ENCODE assay signal across 19 cellular contexts in the genomic region with DNA sequence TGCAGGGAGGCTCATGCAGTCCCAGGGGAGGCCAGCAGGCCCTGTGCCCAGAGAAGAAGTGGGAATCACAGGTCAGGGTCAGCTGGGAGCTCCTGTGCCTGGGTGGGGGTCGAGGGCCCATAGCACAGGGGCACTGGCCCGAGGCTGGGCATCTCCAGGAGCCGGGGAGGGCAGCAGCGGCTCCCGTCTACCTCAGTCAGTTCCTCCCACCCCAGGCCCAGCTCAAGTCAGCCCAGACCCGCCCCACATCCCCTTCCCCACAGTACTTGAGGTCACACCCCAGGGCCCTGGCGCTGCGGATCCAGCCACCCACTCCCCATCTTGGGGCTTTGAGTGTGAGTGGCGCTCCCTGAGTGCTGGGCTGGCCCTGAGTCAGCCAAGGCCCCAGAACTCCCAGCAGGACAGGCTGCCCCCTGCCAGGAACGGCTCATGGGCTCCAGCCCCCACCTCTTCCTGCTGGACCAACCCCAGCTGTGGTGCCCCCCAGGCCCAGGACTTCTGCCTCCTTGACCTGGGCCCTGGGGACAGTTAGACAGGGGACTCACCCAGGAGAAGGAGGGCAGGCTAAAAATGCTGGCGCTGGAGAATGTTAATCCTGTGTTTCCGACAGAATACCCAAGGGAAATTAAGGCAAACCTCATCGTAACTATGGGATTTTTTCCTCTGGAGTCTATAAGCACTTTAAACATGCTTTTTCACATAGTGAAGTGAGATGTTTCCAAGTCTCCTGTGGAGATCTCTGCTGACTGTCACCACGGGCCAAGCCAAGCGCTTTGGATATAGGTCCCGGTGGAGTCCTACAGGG.
DNase-seq lines count a peak whose midpoint lies in the region; ATAC-seq and TF ChIP-seq lines count a peak whose summit lies in the region.
"Had no signal": no experiment of that assay in that cellular context is flagged by ENCODE, and none has a peak within 500 bp of the region (broad histone marks: within the 10 kb centered on the region; RNA-seq: fewer than 3 reads in every experiment).

No MANE protein-coding gene starts in this region.

- no peak overlapping the region for H2AFZ ChIP-seq in mesenchymal stem cell (ENCODE audit: low read depth, low read length)

- CTCF ChIA-PET in A673 (lab: Charles Lee): no interaction called here

- H3K23ac ChIP-seq in mesenchymal stem cell (ENCODE audit: low read length in 2 of 2): no peak overlapping the region

- no peak overlapping the region for H3K4me3 ChIP-seq in A673 (ENCODE audit: low read depth, low read length, poor library complexity, severe bottlenecking)
- H3K4me3 ChIP-seq in mesenchymal stem cell (ENCODE audit: insufficient read depth in 1 of 2, low read depth in 1 of 2, low read length in 2 of 2): no peak overlapping the region

- ATAC-seq in GM19467 (IDR thresholded peaks at IDR 0.05; ENCODE audit: unreplicated experiment) (no peak), left colon (no peak)
- ATAC-seq: HCT116 had no signal

- H4K91ac ChIP-seq in mesenchymal stem cell (ENCODE audit: low read length): no peak overlapping the region

- peaks cover 23% of the 10 kb centered on the region for H3K4me1 Mint-ChIP-seq in chondrocyte (ENCODE audit: low read depth)
- H3K4me1 Mint-ChIP-seq: B cell had no signal

- WGBS in mesenchymal stem cell: 88% methylated on average over 15 of the region's 16 CpGs

- H3K27ac ChIP-seq in A673 (ENCODE audit: low read depth, low read length, poor library complexity, severe bottlenecking): peak overlapping the region; percentile 78
- no peak overlapping the region for H3K27ac ChIP-seq in mesenchymal stem cell (ENCODE audit: low read length, poor library complexity, severe bottlenecking)
- H3K27ac ChIP-seq: C4-2B had no signal

- H2AK5ac ChIP-seq in mesenchymal stem cell (ENCODE audit: low read length, severe bottlenecking): no peak overlapping the region

- H2BK12ac ChIP-seq in mesenchymal stem cell (ENCODE audit: low read length in 2 of 2): no peak overlapping the region

- H3K4me1 ChIP-seq in A673 (ENCODE audit: insufficient read depth, low read length, poor library complexity, severe bottlenecking): peaks cover 26% of the 10 kb centered on the region
- peaks cover 13% of the 10 kb centered on the region for H3K4me1 ChIP-seq in mesenchymal stem cell (ENCODE audit: control insufficient read depth, insufficient read depth, low read depth, low read length)
- H3K4me1 ChIP-seq: Caco-2 had no signal

- in situ Hi-C loops in G401 (cut with HindIII; ENCODE audit: low sequenced_read_pairs): no loop called here

- H3K79me1 ChIP-seq in mesenchymal stem cell (replicated peaks; ENCODE audit: low read length, poor library complexity, severe bottlenecking): no peaks in the 10 kb centered on the region

- intact Hi-C loops in A673 (cut with micrococcal nuclease; ENCODE audit: unreplicated experiment): no loop called here
- intact Hi-C loops in left colon (cut with DNase I, micrococcal nuclease): no loop called here

- no peak overlapping the region for H3K4me2 ChIP-seq in mesenchymal stem cell (ENCODE audit: low read length, poor library complexity, severe bottlenecking)

- BruUV-seq in A673 (replicated peaks; lab: Mats Ljungman, UMichigan): no TSS peak

- H3K27me3 ChIP-seq in A673 (replicated peaks; ENCODE audit: insufficient read depth, low read depth, low read length, poor library complexity) (no peaks in the 10 kb centered on the region), mesenchymal stem cell (ENCODE audit: control insufficient read depth in 1 of 2, insufficient read depth in 1 of 2, low read length in 2 of 2) (peaks cover 0 to 2% of the 10 kb centered on the region in 2 experiments)

- peak; percentile 89 for DNase-seq in A673 (ENCODE audit: low spot score)
- DNase-seq in D341Med (ENCODE audit: low spot score): peak; percentile 48
- no peak for DNase-seq in chondrocyte (ENCODE audit: low spot score)
- no peak for DNase-seq in mesenchymal stem cell
- DNase-seq in G401 (ENCODE audit: low spot score): no peak
- no peak for DNase-seq in left colon
- DNase-seq in stimulated activated naive CD4-positive, alpha-beta T cell treated with Interleukin-2 at 50 U/mL for 16 hours (lab: John Stamatoyannopoulos, UW): no peak
- DNase-seq: 8988T; Caco-2; CD4-positive, alpha-beta T cell; DMS153; DMS79; GF-D8; GOT3; H7 had no signal

- H3K14ac ChIP-seq in mesenchymal stem cell (ENCODE audit: low read length in 2 of 2): no peak overlapping the region

- no peak overlapping the region for H2BK5ac ChIP-seq in mesenchymal stem cell (ENCODE audit: low read depth, low read length, poor library complexity, severe bottlenecking)

- no peak overlapping the region for H3K9ac ChIP-seq in mesenchymal stem cell (ENCODE audit: low read length)

- peak overlapping the region; percentile 28 for H4K8ac ChIP-seq in mesenchymal stem cell (ENCODE audit: low read length)

- no peak overlapping the region for H2BK15ac ChIP-seq in mesenchymal stem cell (ENCODE audit: low read depth, poor library complexity, severe bottlenecking)

- POLR2A ChIA-PET in A673 (lab: Charles Lee; ENCODE audit: low non-redundant PET): no interaction called here

- H2BK120ac ChIP-seq in mesenchymal stem cell (ENCODE audit: low read depth, low read length): no peak overlapping the region

- TF ChIP-seq CTCF in A673 (conservative IDR thresholded peaks at IDR 0.05; ENCODE audit: low read depth, low read length) (no peak), chondrocyte (IDR thresholded peaks at IDR 0.05) (no peak)

- H3K9me3 Mint-ChIP-seq in chondrocyte (ENCODE audit: low read depth): no peaks in the 10 kb centered on the region
- H3K9me3 Mint-ChIP-seq: CD4-positive, alpha-beta T cell had no signal

- H3K36me3 ChIP-seq in A673 (ENCODE audit: insufficient read depth, low read length, poor library complexity, severe bottlenecking) (no peaks in the 10 kb centered on the region), mesenchymal stem cell (ENCODE audit: control insufficient read depth in 1 of 2, insufficient read depth in 2 of 2, low read depth in 1 of 2, low read length in 2 of 2) (peaks cover 9 to 14% of the 10 kb centered on the region in 2 experiments)

- H3K9me3 ChIP-seq in A673 (ENCODE audit: low read depth, low read length, poor library complexity, severe bottlenecking): no peaks in the 10 kb centered on the region
- no peaks in the 10 kb centered on the region for H3K9me3 ChIP-seq in mesenchymal stem cell (ENCODE audit: control insufficient read depth, low read length)
- H3K9me3 ChIP-seq: Caco-2 had no signal

- H3K18ac ChIP-seq in mesenchymal stem cell (ENCODE audit: low read depth in 1 of 2, low read length in 2 of 2): no peak overlapping the region

- peak overlapping the region; percentile 49 for H3K27ac Mint-ChIP-seq in chondrocyte (ENCODE audit: unreplicated experiment)
- H3K27ac Mint-ChIP-seq: B cell; CD4-positive, alpha-beta T cell had no signal

- no peak overlapping the region for H3K4ac ChIP-seq in mesenchymal stem cell (ENCODE audit: low read depth in 1 of 2, low read length in 2 of 2)

- H3K4me3 Mint-ChIP-seq in chondrocyte (ENCODE audit: unreplicated experiment): no peak overlapping the region
- H3K4me3 Mint-ChIP-seq: B cell; CD4-positive, alpha-beta T cell had no signal

- no peaks in the 10 kb centered on the region for H3K27me3 Mint-ChIP-seq in chondrocyte (ENCODE audit: low read depth)
- H3K27me3 Mint-ChIP-seq: B cell; CD4-positive, alpha-beta T cell had no signal

- no peaks in the 10 kb centered on the region for H3K36me3 Mint-ChIP-seq in chondrocyte (ENCODE audit: low read depth)

Comparison
In these comparisons a context has a peak if more than half of its experiments do, and no peak if none do; other contexts are left out.
1. DNase-seq: peak in A673 (single experiment) and D341Med (single experiment); none in chondrocyte (single experiment), mesenchymal stem cell (single experiment), G401 (single experiment), left colon (0 of 2) and stimulated activated naive CD4-positive, alpha-beta T cell treated with Interleukin-2 at 50 U/mL for 16 hours (single experiment).